ENCODE assay signal across 9 cellular contexts in the genomic region with DNA sequence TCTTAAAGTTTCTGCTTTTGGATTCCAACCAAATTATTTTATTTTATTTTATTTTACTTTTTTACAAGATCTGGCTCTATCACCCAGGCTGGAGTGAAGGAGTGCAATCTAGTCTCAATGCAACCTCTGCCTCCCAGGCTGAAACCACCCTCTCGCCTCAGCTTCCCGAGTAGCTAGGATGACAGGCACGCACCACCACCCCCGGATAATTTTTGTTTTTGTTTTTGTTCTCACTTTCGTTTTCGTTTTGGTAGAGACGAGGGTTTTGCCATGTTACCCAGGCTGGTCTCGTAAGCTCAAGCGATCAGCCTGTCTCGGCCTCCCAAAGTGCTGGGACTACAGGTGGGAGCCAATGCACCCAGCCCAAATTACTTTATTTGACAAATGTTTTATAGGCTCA.
DNase-seq lines count a peak whose midpoint lies in the region; ATAC-seq and TF ChIP-seq lines count a peak whose summit lies in the region.
"Had no signal": no experiment of that assay in that cellular context is flagged by ENCODE, and none has a peak within 500 bp of the region (broad histone marks: within the 10 kb centered on the region; RNA-seq: fewer than 3 reads in every experiment).

No MANE protein-coding gene starts in this region.

- H3K4me1 ChIP-seq in DOHH2 (ENCODE audit: control insufficient read depth, low read length), result peaks cover 10% of the 10 kb centered on the region

- no peaks in the 10 kb centered on the region for H3K9me2 ChIP-seq in DOHH2 (replicated peaks; ENCODE audit: control insufficient read depth, low read length)

- H3K79me2 ChIP-seq in DOHH2 (ENCODE audit: control insufficient read depth, low read length), result no peaks in the 10 kb centered on the region

- H4K20me1 ChIP-seq in DOHH2 (ENCODE audit: control insufficient read depth, insufficient read depth, low read depth, low read length), result no peaks in the 10 kb centered on the region

- H3K4me3 Mint-ChIP-seq in activated CD8-positive, alpha-beta T cell treated with anti-CD3 and anti-CD28 coated beads for 36 hours, result no peak overlapping the region

- no peak for TF ChIP-seq CTCF in DOHH2 (IDR thresholded peaks at IDR 0.05; ENCODE audit: low read depth, low read length, poor library complexity, severe bottlenecking)
- no peak for TF ChIP-seq CTCF in activated CD8-positive, alpha-beta T cell treated with anti-CD3 and anti-CD28 coated beads for 36 hours (IDR thresholded peaks at IDR 0.05)

- no peaks in the 10 kb centered on the region for H3K9me3 Mint-ChIP-seq in activated CD8-positive, alpha-beta T cell treated with anti-CD3 and anti-CD28 coated beads for 36 hours

- H3K4me1 Mint-ChIP-seq in activated CD8-positive, alpha-beta T cell treated with anti-CD3 and anti-CD28 coated beads for 36 hours (ENCODE audit: low read depth), result peaks cover 25% of the 10 kb centered on the region

- no peaks in the 10 kb centered on the region for H3K36me3 ChIP-seq in DOHH2 (ENCODE audit: control insufficient read depth, low read length)

- no peaks in the 10 kb centered on the region for H3K9me3 ChIP-seq in DOHH2 (ENCODE audit: control insufficient read depth, insufficient read depth, low read length)

- POLR2A ChIA-PET in activated CD8-positive, alpha-beta T cell treated with anti-CD3 and anti-CD28 coated beads for 36 hours (lab: Charles Lee), result interaction anchor here (0.5 to 1.8 kb wide), 3 partner anchors 8 to 98 kb away, joined by 3 to 5 read pairs (median 4); no protein-coding TSS in a partner anchor

- no peaks in the 10 kb centered on the region for H3K36me3 Mint-ChIP-seq in activated CD8-positive, alpha-beta T cell treated with anti-CD3 and anti-CD28 coated beads for 36 hours (ENCODE audit: low read depth)

- H3K27me3 Mint-ChIP-seq in activated CD8-positive, alpha-beta T cell treated with anti-CD3 and anti-CD28 coated beads for 36 hours, result no peaks in the 10 kb centered on the region

- intact Hi-C loops in activated CD8-positive, alpha-beta T cell treated with anti-CD3 and anti-CD28 coated beads for 36 hours (cut with micrococcal nuclease), result no loop called here
- intact Hi-C loops in posterior vena cava (cut with DNase I), result no loop called here

- CTCF ChIA-PET in activated CD8-positive, alpha-beta T cell treated with anti-CD3 and anti-CD28 coated beads for 36 hours (lab: Charles Lee), result interaction anchor here (0.9 to 1.5 kb wide), 3 partner anchors 13 to 464 kb away, joined by 3 to 4 read pairs (median 3); no protein-coding TSS in a partner anchor

- DNase-seq in activated CD8-positive, alpha-beta T cell treated with anti-CD3 and anti-CD28 coated beads for 36 hours, result peak; percentile 55
- DNase-seq in SKM-1 treated with dmso at 0.1 percent for 144 hours (lab: John Stamatoyannopoulos, UW; ENCODE audit: unreplicated experiment), result no peak
- DNase-seq in posterior vena cava (ENCODE audit: low spot score), result no peak
- DNase-seq in kidney glomerular epithelial cell (lab: John Stamatoyannopoulos, UW), result no peak
- DNase-seq in SHP77 treated with DMSO at 0.1 percent for 48 hours (lab: John Stamatoyannopoulos, UW), result no peak
- DNase-seq: trophoblast cell had no signal

- H3K27me3 ChIP-seq in DOHH2 (ENCODE audit: control insufficient read depth, low read length), result no peaks in the 10 kb centered on the region

- ATAC-seq in GM19455 (IDR thresholded peaks at IDR 0.05; ENCODE audit: unreplicated experiment) (peak; percentile 93), HG03280 (IDR thresholded peaks at IDR 0.05; ENCODE audit: unreplicated experiment) (peak; percentile 57)
- peak; percentile 81 for ATAC-seq in activated CD8-positive, alpha-beta T cell treated with anti-CD3 and anti-CD28 coated beads for 36 hours

- peak overlapping the region; percentile 53 for H3K4me3 ChIP-seq in DOHH2 (ENCODE audit: low read length)

- peak overlapping the region; percentile 30 for H3K27ac Mint-ChIP-seq in activated CD8-positive, alpha-beta T cell treated with anti-CD3 and anti-CD28 coated beads for 36 hours

- peak overlapping the region; percentile 60 for H3K4me2 ChIP-seq in DOHH2 (ENCODE audit: low read length)

- no peak overlapping the region for H3K27ac ChIP-seq in DOHH2 (ENCODE audit: low read depth, low read length)

- H3F3A ChIP-seq in DOHH2 (ENCODE audit: control insufficient read depth, insufficient read depth), result no peaks in the 10 kb centered on the region
